Comparison of ENCODE assay signal across 1 cellular context in genomic region chr1:160098852-160099647, GRCh38.
A peak's percentile ranks its signal among the peaks of the same experiment; 100 is the strongest.
TF ChIP-seq lines count a peak whose summit lies in the region.

No MANE protein-coding gene starts in this region.

TF ChIP-seq in HepG2, 621 proteins besides CTCF, POLR2A, EP300 and RAD21 (continued from another document and continues in another):
- TF ChIP-seq UBTF (CRISPR knock-in tag; IDR thresholded peaks at IDR 0.05) (no peak), NFYC (CRISPR knock-in tag; IDR thresholded peaks at IDR 0.05) (no peak), MAX (IDR thresholded peaks at IDR 0.05) (peak; percentile 34; the same call in 1 of the 2 replicates), ZNF747 (CRISPR knock-in tag; IDR thresholded peaks at IDR 0.05; ENCODE audit: borderline replicate concordance) (no peak), TMF1 (CRISPR knock-in tag; IDR thresholded peaks at IDR 0.05; ENCODE audit: low read depth) (no peak), NR3C1 (CRISPR knock-in tag; IDR thresholded peaks at IDR 0.05) (no peak), CHD2 (IDR thresholded peaks at IDR 0.05; ENCODE audit: low read depth, low read length) (no peak), RFXAP (CRISPR knock-in tag; IDR thresholded peaks at IDR 0.05; ENCODE audit: borderline replicate concordance) (no peak), ZNF75D (CRISPR knock-in tag; IDR thresholded peaks at IDR 0.05; ENCODE audit: borderline replicate concordance) (no peak), ZBTB39 (CRISPR knock-in tag; IDR thresholded peaks at IDR 0.05) (no peak), ZNF263 (CRISPR knock-in tag; IDR thresholded peaks at IDR 0.05) (no peak), NCOR1 (IDR thresholded peaks at IDR 0.05; ENCODE audit: borderline replicate concordance, low read length) (no peak), SSRP1 (CRISPR knock-in tag; IDR thresholded peaks at IDR 0.05) (no peak), ZNF782 (CRISPR knock-in tag; IDR thresholded peaks at IDR 0.05; ENCODE audit: borderline replicate concordance) (no peak), ZNF605 (CRISPR knock-in tag; IDR thresholded peaks at IDR 0.05) (no peak), CHD4 (IDR thresholded peaks at IDR 0.05; ENCODE audit: borderline replicate concordance, low read length) (no peak), ZC3H4 (CRISPR knock-in tag; IDR thresholded peaks at IDR 0.05; ENCODE audit: borderline replicate concordance) (no peak), SIX4 (CRISPR knock-in tag; IDR thresholded peaks at IDR 0.05) (no peak), BRCA1 (CRISPR knock-in tag; IDR thresholded peaks at IDR 0.05) (0 out of 2 replicates have a peak, but pooled peaks have one; percentile 39), ZNF253 (CRISPR knock-in tag; IDR thresholded peaks at IDR 0.05; ENCODE audit: borderline replicate concordance) (no peak), ZNF501 (CRISPR knock-in tag; IDR thresholded peaks at IDR 0.05) (0 out of 2 replicates have a peak, but pooled peaks have one; percentile 23), FOSL1 (CRISPR knock-in tag; IDR thresholded peaks at IDR 0.05; ENCODE audit: borderline replicate concordance) (no peak), ZNF556 (CRISPR knock-in tag; IDR thresholded peaks at IDR 0.05; ENCODE audit: borderline replicate concordance) (no peak), SNAPC5 (CRISPR knock-in tag; IDR thresholded peaks at IDR 0.05; ENCODE audit: borderline replicate concordance) (no peak), ZNF616 (CRISPR knock-in tag; IDR thresholded peaks at IDR 0.05; ENCODE audit: low read depth) (no peak), HIVEP1 (CRISPR knock-in tag; IDR thresholded peaks at IDR 0.05) (no peak), ZNF614 (CRISPR knock-in tag; IDR thresholded peaks at IDR 0.05; ENCODE audit: borderline replicate concordance) (no peak; the same call in 1 of the 2 replicates), ZNF737 (CRISPR knock-in tag; IDR thresholded peaks at IDR 0.05; ENCODE audit: borderline replicate concordance) (no peak), DDIT3 (CRISPR knock-in tag; IDR thresholded peaks at IDR 0.05) (no peak), ZBTB38 (CRISPR knock-in tag; IDR thresholded peaks at IDR 0.05) (no peak), AGO1 (IDR thresholded peaks at IDR 0.05; ENCODE audit: low read depth, low read length, poor library complexity, severe bottlenecking) (no peak), REST (IDR thresholded peaks at IDR 0.05; ENCODE audit: borderline replicate concordance in 1 of 2, low read depth in 1 of 2, low read length in 2 of 2) (0 out of 4 replicates have a peak, but pooled peaks of 1 of the 2 experiments have one; percentile 20), ZNF839 (CRISPR knock-in tag; IDR thresholded peaks at IDR 0.05; ENCODE audit: borderline replicate concordance) (no peak), FOXK2 (IDR thresholded peaks at IDR 0.05) (no peak), CBX5 (CRISPR knock-in tag; IDR thresholded peaks at IDR 0.05; ENCODE audit: borderline replicate concordance) (no peak), MYC (CRISPR knock-in tag; IDR thresholded peaks at IDR 0.05; ENCODE audit: borderline replicate concordance) (no peak), ZNF574 (CRISPR knock-in tag; IDR thresholded peaks at IDR 0.05) (no peak), KDM4B (CRISPR knock-in tag; IDR thresholded peaks at IDR 0.05) (0 out of 2 replicates have a peak, but pooled peaks have one; percentile 36), SIN3B (IDR thresholded peaks at IDR 0.05; ENCODE audit: low read length) (no peak), ZNF557 (CRISPR knock-in tag; IDR thresholded peaks at IDR 0.05) (no peak), SNAI1 (CRISPR knock-in tag; IDR thresholded peaks at IDR 0.05; ENCODE audit: borderline replicate concordance) (no peak), THAP8 (CRISPR knock-in tag; IDR thresholded peaks at IDR 0.05; ENCODE audit: borderline replicate concordance) (no peak), TRIM24 (CRISPR knock-in tag; IDR thresholded peaks at IDR 0.05) (no peak), ARID4A (CRISPR knock-in tag; IDR thresholded peaks at IDR 0.05; ENCODE audit: borderline replicate concordance) (no peak)
